ENCODE assay signal across 1 cellular context in genomic region chr4:133162941-133163340, GRCh38.
TF ChIP-seq lines count a peak whose summit lies in the region.

No MANE protein-coding gene starts in this region.

TF ChIP-seq in K562, 482 proteins besides CTCF, POLR2A, EP300 and RAD21 (continued from another document):
- TF ChIP-seq ZBTB49 (CRISPR knock-in tag; IDR thresholded peaks at IDR 0.05; ENCODE audit: borderline replicate concordance) (no peak), CTBP1 (IDR thresholded peaks at IDR 0.05; ENCODE audit: borderline replicate concordance) (no peak), STAT5B (CRISPR knock-in tag; IDR thresholded peaks at IDR 0.05) (no peak)
